12 cellular contexts compared by ENCODE assay signal in genomic region chr4:17168571-17168970, GRCh38.
DNase-seq lines count a peak whose midpoint lies in the region; TF ChIP-seq lines count a peak whose summit lies in the region.
"Had no signal": no experiment of that assay in that cellular context is flagged by ENCODE, and none has a peak within 500 bp of the region (broad histone marks: within the 10 kb centered on the region; RNA-seq: fewer than 3 reads in every experiment).

No MANE protein-coding gene starts in this region.

- H3K27ac Mint-ChIP-seq in CD4-positive, alpha-beta memory T cell, result no peak overlapping the region
- no peak overlapping the region for H3K27ac Mint-ChIP-seq in activated naive CD4-positive, alpha-beta T cell treated with anti-CD3 and anti-CD28 coated beads for 36 hours

- H3K36me3 Mint-ChIP-seq in CD4-positive, alpha-beta memory T cell, result no peaks in the 10 kb centered on the region
- H3K36me3 Mint-ChIP-seq in activated naive CD4-positive, alpha-beta T cell treated with anti-CD3 and anti-CD28 coated beads for 36 hours (ENCODE audit: low read depth), result no peaks in the 10 kb centered on the region

- TF ChIP-seq CTCF in A673 (conservative IDR thresholded peaks at IDR 0.05; ENCODE audit: low read depth, low read length), result no peak
- no peak for TF ChIP-seq CTCF in HFF-Myc (IDR thresholded peaks at IDR 0.05; ENCODE audit: low read depth, low read length, missing control alignments)
- no peak for TF ChIP-seq CTCF in brain microvascular endothelial cell (IDR thresholded peaks at IDR 0.05; ENCODE audit: low read depth, low read length, missing control alignments)

- no peaks in the 10 kb centered on the region for H3K36me3 ChIP-seq in A673 (ENCODE audit: insufficient read depth, low read length, poor library complexity, severe bottlenecking)
- H3K36me3 ChIP-seq in brain microvascular endothelial cell (replicated peaks), result no peaks in the 10 kb centered on the region
- no peaks in the 10 kb centered on the region for H3K36me3 ChIP-seq in CD4-positive, alpha-beta memory T cell (ENCODE audit: insufficient read depth, low read length)

- no peak overlapping the region for H3K4me3 Mint-ChIP-seq in CD4-positive, alpha-beta memory T cell
- no peak overlapping the region for H3K4me3 Mint-ChIP-seq in activated naive CD4-positive, alpha-beta T cell treated with anti-CD3 and anti-CD28 coated beads for 36 hours

- H3K27me3 Mint-ChIP-seq in CD4-positive, alpha-beta memory T cell, result peaks cover 4 to 7% of the 10 kb centered on the region in 2 donors
- H3K27me3 Mint-ChIP-seq in activated naive CD4-positive, alpha-beta T cell treated with anti-CD3 and anti-CD28 coated beads for 36 hours (ENCODE audit: low read depth), result peaks cover 24% of the 10 kb centered on the region

- no peaks in the 10 kb centered on the region for H3K27me3 ChIP-seq in A673 (replicated peaks; ENCODE audit: insufficient read depth, low read depth, low read length, poor library complexity)
- H3K27me3 ChIP-seq in brain microvascular endothelial cell (replicated peaks), result no peaks in the 10 kb centered on the region
- H3K27me3 ChIP-seq in CD4-positive, alpha-beta memory T cell (ENCODE audit: insufficient read depth, low read length), result no peaks in the 10 kb centered on the region

- H3K4me1 ChIP-seq in A673 (ENCODE audit: insufficient read depth, low read length, poor library complexity, severe bottlenecking), result peaks cover 29% of the 10 kb centered on the region
- H3K4me1 ChIP-seq in CD4-positive, alpha-beta memory T cell (ENCODE audit: insufficient read depth, low read length), result no peaks in the 10 kb centered on the region

- H3K27ac ChIP-seq in A673 (ENCODE audit: low read depth, low read length, poor library complexity, severe bottlenecking) (peak overlapping the region; percentile 20), brain microvascular endothelial cell (peak overlapping the region; percentile 39)
- H3K27ac ChIP-seq in CD4-positive, alpha-beta memory T cell (ENCODE audit: low read depth, low read length), result no peak overlapping the region
- H3K27ac ChIP-seq: C4-2B had no signal

- H3K9me3 Mint-ChIP-seq in CD4-positive, alpha-beta memory T cell, result peaks cover 0 to 9% (median 3%) of the 10 kb centered on the region in 8 donors
- no peaks in the 10 kb centered on the region for H3K9me3 Mint-ChIP-seq in activated naive CD4-positive, alpha-beta T cell treated with anti-CD3 and anti-CD28 coated beads for 36 hours

- in situ Hi-C loops in brain microvascular endothelial cell (cut with HindIII; ENCODE audit: low pct_ligation_motif_present, low sequenced_read_pairs), result no loop called here

- intact Hi-C loops in A673 (cut with micrococcal nuclease; ENCODE audit: unreplicated experiment), result no loop called here
- intact Hi-C loops in CD4-positive, alpha-beta memory T cell (cut with micrococcal nuclease), result no loop called here
- intact Hi-C loops in activated naive CD4-positive, alpha-beta T cell treated with anti-CD3 and anti-CD28 coated beads for 36 hours (cut with micrococcal nuclease), result no loop called here

- H3K4me1 Mint-ChIP-seq in CD4-positive, alpha-beta memory T cell, result no peaks in the 10 kb centered on the region
- peaks cover 3% of the 10 kb centered on the region for H3K4me1 Mint-ChIP-seq in activated naive CD4-positive, alpha-beta T cell treated with anti-CD3 and anti-CD28 coated beads for 36 hours (ENCODE audit: low read depth)

- H3K9me3 ChIP-seq in A673 (ENCODE audit: low read depth, low read length, poor library complexity, severe bottlenecking), result no peaks in the 10 kb centered on the region
- no peaks in the 10 kb centered on the region for H3K9me3 ChIP-seq in CD4-positive, alpha-beta memory T cell (ENCODE audit: control insufficient read depth in 1 of 2, low read length in 2 of 2)

- POLR2A ChIA-PET in A673 (lab: Charles Lee; ENCODE audit: low non-redundant PET), result no interaction called here
- POLR2A ChIA-PET in CD4-positive, alpha-beta memory T cell (lab: Charles Lee; ENCODE audit: partially characterized antibody), result no interaction called here

- no TSS peak for BruUV-seq in A673 (replicated peaks; lab: Mats Ljungman, UMichigan)

- H3K4me3 ChIP-seq in A673 (ENCODE audit: low read depth, low read length, poor library complexity, severe bottlenecking), result no peak overlapping the region
- H3K4me3 ChIP-seq in HFF-Myc (replicated peaks; ENCODE audit: low read depth, low read length), result no peak overlapping the region
- H3K4me3 ChIP-seq in brain microvascular endothelial cell (ENCODE audit: low read depth, low read length), result no peak overlapping the region
- H3K4me3 ChIP-seq in CD4-positive, alpha-beta memory T cell (ENCODE audit: low read length in 2 of 2), result no peak overlapping the region
- H3K4me3 ChIP-seq: skin epidermis had no signal

- CTCF ChIA-PET in A673 (lab: Charles Lee), result no interaction called here
- CTCF ChIA-PET in CD4-positive, alpha-beta memory T cell (lab: Charles Lee; ENCODE audit: partially characterized antibody), result no interaction called here
- CTCF ChIA-PET in activated naive CD4-positive, alpha-beta T cell treated with anti-CD3 and anti-CD28 coated beads for 36 hours (lab: Charles Lee), result no interaction called here

- DNase-seq in A673 (ENCODE audit: low spot score) (peak; percentile 84), HFF-Myc (ENCODE audit: extremely low read depth, low read depth) (peak; percentile 51), brain microvascular endothelial cell (peak; percentile 84), kidney tubule cell (ENCODE audit: low spot score) (peak; percentile 5), islet precursor cell (no peak), DMS79 treated with DMSO at 0.1 percent for 48 hours (lab: John Stamatoyannopoulos, UW) (no peak)
- DNase-seq in CD4-positive, alpha-beta memory T cell, result no peak
- no peak for DNase-seq in activated naive CD4-positive, alpha-beta T cell treated with anti-CD3 and anti-CD28 coated beads for 36 hours
- DNase-seq: stimulated activated naive CD4-positive, alpha-beta T cell treated with Interleukin-2 at 50 U/mL for 16 hours; SW 1271 had no signal

Comparison
In these comparisons a context has a peak if more than half of its experiments do, and no peak if none do; other contexts are left out.
1. DNase-seq: peak in A673 (single experiment), HFF-Myc (single experiment), brain microvascular endothelial cell (single experiment) and kidney tubule cell (single experiment); none in CD4-positive, alpha-beta memory T cell (0 of 5), activated naive CD4-positive, alpha-beta T cell treated with anti-CD3 and anti-CD28 coated beads for 36 hours (single experiment), islet precursor cell (single experiment) and DMS79 treated with DMSO at 0.1 percent for 48 hours (single experiment).